Comparison of ENCODE assay signal across 20 cellular contexts in genomic region chr10:89502556-89502955, GRCh38. TPM values are rescaled to one million over a fixed set of nuclear protein-coding genes. Genes with fewer than 3 reads are reported as not detected.
DNase-seq lines count a peak whose midpoint lies in the region; ATAC-seq and TF ChIP-seq lines count a peak whose summit lies in the region.
"Had no signal": no experiment of that assay in that cellular context is flagged by ENCODE, and none has a peak within 500 bp of the region (broad histone marks: within the 10 kb centered on the region; RNA-seq: fewer than 3 reads in every experiment).

No MANE protein-coding gene starts in this region.

- ATAC-seq in GM18519 (IDR thresholded peaks at IDR 0.05; ENCODE audit: low FRiP score, unreplicated experiment): no peak
- ATAC-seq in HG03520 (IDR thresholded peaks at IDR 0.05; ENCODE audit: unreplicated experiment): no peak

- H3K4me3 ChIP-seq in brain microvascular endothelial cell (ENCODE audit: low read depth, low read length) (no peak overlapping the region), left ventricle myocardium inferior (no peak overlapping the region)
- H3K4me3 ChIP-seq: adrenal gland, colonic mucosa, hepatocyte, vagina had no signal

- intact Hi-C loops in left ventricle myocardium inferior (cut with micrococcal nuclease): no loop called here

- peaks cover 21% of the 10 kb centered on the region for H3K4me1 ChIP-seq in left ventricle myocardium inferior
- H3K4me1 ChIP-seq: adrenal gland, colonic mucosa, vagina had no signal

- H3K27me3 ChIP-seq in brain microvascular endothelial cell (replicated peaks): no peaks in the 10 kb centered on the region
- H3K27me3 ChIP-seq in left ventricle myocardium inferior (ENCODE audit: low read depth): no peaks in the 10 kb centered on the region
- H3K27me3 ChIP-seq: adrenal gland, colonic mucosa, hepatocyte, vagina had no signal

- DNase-seq in CMK (ENCODE audit: low read depth): peak; percentile 34
- DNase-seq in M059J (ENCODE audit: low read depth): peak; percentile 72
- DNase-seq in brain microvascular endothelial cell: peak; percentile 74
- DNase-seq in left ventricle myocardium inferior: no peak
- DNase-seq in iPS-NIHi11 (ENCODE audit: low spot score): no peak
- DNase-seq in G401 (ENCODE audit: low spot score): no peak
- DNase-seq: activated CD4-positive, alpha-beta memory T cell treated with anti-CD3 and anti-CD28 coated beads, Interleukin-2, amount 10 ng/mL, durations not matched to agents 7 days and 5 days; adrenal gland; colonic mucosa; COR-L47; HFFc6; KBM-7; occipital lobe; OCI-M1; stimulated activated naive CD4-positive, alpha-beta T cell had no signal

- no peaks in the 10 kb centered on the region for H3K36me3 ChIP-seq in brain microvascular endothelial cell (replicated peaks)
- H3K36me3 ChIP-seq in left ventricle myocardium inferior: no peaks in the 10 kb centered on the region
- H3K36me3 ChIP-seq: adrenal gland, colonic mucosa, vagina had no signal

- in situ Hi-C loops in brain microvascular endothelial cell (cut with HindIII; ENCODE audit: low pct_ligation_motif_present, low sequenced_read_pairs) (no loop called here), G401 (cut with HindIII; ENCODE audit: low sequenced_read_pairs) (no loop called here)

- H3K27ac ChIP-seq in brain microvascular endothelial cell: peak overlapping the region; percentile 29
- peak overlapping the region; percentile 43 for H3K27ac ChIP-seq in left ventricle myocardium inferior (replicated peaks)
- H3K27ac ChIP-seq: adrenal gland, colonic mucosa, hepatocyte, vagina had no signal

- TF ChIP-seq CTCF in brain microvascular endothelial cell (IDR thresholded peaks at IDR 0.05; ENCODE audit: low read depth, low read length, missing control alignments) (no peak), left ventricle myocardium inferior (IDR thresholded peaks at IDR 0.05; ENCODE audit: borderline replicate concordance) (no peak)

- H3K9me3 ChIP-seq in left ventricle myocardium inferior (replicated peaks): peaks cover 7% of the 10 kb centered on the region
- H3K9me3 ChIP-seq: adrenal gland, colonic mucosa, vagina had no signal

RNA-seq across cellular contexts. Expression of gene SLC16A12, which starts 32.8 kb away (rescaled TPM):
- 0.32 and 1.0 TPM in 2 replicates for total RNA-seq in M059J (2014; rRNA removed; shearing (Covaris generic))
- 2.0 TPM for total RNA-seq in left ventricle myocardium inferior
- not detected in 2 replicates for total RNA-seq in G401 (2014; rRNA removed; shearing (Covaris generic))
- total RNA-seq: activated CD4-positive, alpha-beta memory T cell treated with anti-CD3 and anti-CD28 coated beads, Interleukin-2, amount 10 ng/mL, durations not matched to agents 7 days and 5 days; HFFc6; mononuclear cell had no signal

Comparison
In these comparisons a context has a peak if more than half of its experiments do, and no peak if none do; other contexts are left out.
1. DNase-seq: peak in CMK (single experiment), M059J (single experiment) and brain microvascular endothelial cell (single experiment); none in left ventricle myocardium inferior (single experiment), iPS-NIHi11 (single experiment) and G401 (single experiment).